1 cellular context compared by ENCODE assay signal in genomic region chr3:72134989-72135451, GRCh38.
TF ChIP-seq lines count a peak whose summit lies in the region.

No MANE protein-coding gene starts in this region.

TF ChIP-seq in GM23338, 12 proteins besides CTCF, POLR2A, EP300 and RAD21 (continued from another document):
- TF ChIP-seq REST (IDR thresholded peaks at IDR 0.05; ENCODE audit: unreplicated experiment) (no peak), ZNF331 (CRISPR knock-in tag; IDR thresholded peaks at IDR 0.05; ENCODE audit: low read depth) (no peak), EZH2phosphoT487 (IDR thresholded peaks at IDR 0.05; ENCODE audit: unreplicated experiment) (no peak), JUNB (IDR thresholded peaks at IDR 0.05; ENCODE audit: unreplicated experiment) (no peak), STAT1 (IDR thresholded peaks at IDR 0.05; ENCODE audit: unreplicated experiment) (no peak), CREB1 (CRISPR knock-in tag; IDR thresholded peaks at IDR 0.05; ENCODE audit: low read depth) (no peak), ETS1 (IDR thresholded peaks at IDR 0.05) (no peak), EZH2 (IDR thresholded peaks at IDR 0.05; ENCODE audit: low read depth, unreplicated experiment) (no peak), NANOG (IDR thresholded peaks at IDR 0.05; ENCODE audit: borderline replicate concordance) (no peak), ZNF114 (CRISPR knock-in tag; IDR thresholded peaks at IDR 0.05) (no peak)
